Comparison of ENCODE assay signal across 17 cellular contexts in the genomic region with DNA sequence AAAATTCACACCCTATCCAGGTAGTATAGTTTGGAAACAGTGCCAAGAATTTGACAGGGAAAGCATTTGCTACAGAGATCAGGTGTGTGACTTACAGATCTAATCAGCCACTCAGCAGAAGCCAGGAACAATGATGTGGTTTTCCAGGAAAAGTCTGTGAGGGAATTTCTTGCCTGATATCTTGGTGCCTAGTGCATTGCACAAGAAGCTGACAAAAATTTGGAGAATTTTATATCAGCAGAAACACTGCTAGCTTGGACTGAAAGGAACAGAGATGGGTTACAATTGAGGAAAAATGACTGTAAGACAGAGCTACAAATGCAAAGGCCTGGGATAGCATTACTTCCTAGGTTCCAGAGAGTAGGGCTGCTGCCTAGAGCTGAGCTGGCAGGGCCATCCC.
"Had no signal": no experiment of that assay in that cellular context is flagged by ENCODE, and none has a peak within 500 bp of the region (broad histone marks: within the 10 kb centered on the region; RNA-seq: fewer than 3 reads in every experiment).

No MANE protein-coding gene starts in this region.

- H3K36me3 ChIP-seq: gastrocnemius medialis, heart right ventricle, neutrophil, spleen, tibial artery, upper lobe of right lung, vagina had no signal

- H3K4me1 ChIP-seq: gastrocnemius medialis, heart right ventricle, spleen, tibial artery, upper lobe of right lung, vagina had no signal

- H3K27ac ChIP-seq: dorsolateral prefrontal cortex, gastrocnemius medialis, heart right ventricle, neutrophil, spleen, tibial artery, upper lobe of right lung, vagina had no signal

- H3K9me3 ChIP-seq: gastrocnemius medialis, heart right ventricle, mucosa of descending colon, neutrophil, spleen, tibial artery, upper lobe of right lung, vagina had no signal

- H3K27me3 ChIP-seq: gastrocnemius medialis, heart right ventricle, neutrophil, spleen, tibial artery, upper lobe of right lung, vagina had no signal

- H3K4me3 ChIP-seq: dorsolateral prefrontal cortex, gastrocnemius medialis, heart right ventricle, mucosa of descending colon, spleen, tibial artery, upper lobe of right lung, vagina had no signal

- DNase-seq: dorsolateral prefrontal cortex; effector CD8-positive, alpha-beta T cell; gastrocnemius medialis; heart right ventricle; hypothalamus; kidney glomerular epithelial cell; mammary epithelial cell; mucosa of descending colon; naive thymus-derived CD8-positive, alpha-beta T cell; spleen; stimulated activated CD4-positive, alpha-beta T cell treated with anti-CD3 and anti-CD28 coated beads, Interleukin-15, amount 100 ng/mL, for 24 hours; stimulated activated CD4-positive, alpha-beta T cell treated with anti-CD3 and anti-CD28 coated beads, Interleukin-1b, Interleukin-23, amount 100 ng/mL, for 48 hours; stimulated activated CD4-positive, alpha-beta T cell treated with anti-CD3 and anti-CD28 coated beads, Interleukin-4, amount 100 ng/mL, for 24 hours; tibial artery had no signal
